In genomic region chr5:17257705-17258273, GRCh38 we compare ENCODE assay signal across 10 cellular contexts. TPM values are rescaled to one million over a fixed set of nuclear protein-coding genes. Genes with fewer than 3 reads are reported as not detected.
DNase-seq lines count a peak whose midpoint lies in the region; ATAC-seq and TF ChIP-seq lines count a peak whose summit lies in the region.
"Had no signal": no experiment of that assay in that cellular context is flagged by ENCODE, and none has a peak within 500 bp of the region (broad histone marks: within the 10 kb centered on the region; RNA-seq: fewer than 3 reads in every experiment).

No MANE protein-coding gene starts in this region.

- peaks cover 77% of the 10 kb centered on the region for H3K36me3 ChIP-seq in OCI-LY7 (ENCODE audit: insufficient read depth, low read length)

- no peak overlapping the region for H3K27ac ChIP-seq in OCI-LY7 (ENCODE audit: low read depth, low read length, poor library complexity, severe bottlenecking)

- peak; percentile 77 for ATAC-seq in GM19397 (IDR thresholded peaks at IDR 0.05; ENCODE audit: unreplicated experiment)
- peak; percentile 85 for ATAC-seq in HG03097 (IDR thresholded peaks at IDR 0.05; ENCODE audit: low FRiP score, unreplicated experiment)

- intact Hi-C loops in OCI-LY7 (cut with micrococcal nuclease; ENCODE audit: unreplicated experiment) = no loop called here

- H3K9me3 ChIP-seq in OCI-LY7 (ENCODE audit: low read length) = peaks cover 33% of the 10 kb centered on the region

- H3K79me2 ChIP-seq in OCI-LY7 (ENCODE audit: insufficient read depth, low read depth, low read length) = peaks cover 73% of the 10 kb centered on the region; the same call in 1 of the 2 replicates

- H3K4me3 ChIP-seq in OCI-LY7 (ENCODE audit: low read depth, low read length, poor library complexity, severe bottlenecking) = no peak overlapping the region

- no peak overlapping the region for H3K4me2 ChIP-seq in OCI-LY7 (ENCODE audit: low read length)

- no peaks in the 10 kb centered on the region for H4K20me1 ChIP-seq in OCI-LY7 (ENCODE audit: insufficient read depth, low read length)

- H2AFZ ChIP-seq in OCI-LY7 (ENCODE audit: low read length) = no peak overlapping the region

- DNase-seq in GM10248 (ENCODE audit: extremely low spot score) = peak; percentile 53
- peak; percentile 31 for DNase-seq in cerebellum (ENCODE audit: low spot score)
- DNase-seq in hepatic stellate cell (ENCODE audit: low spot score) = no peak
- DNase-seq in OCI-LY7 (ENCODE audit: low spot score) = no peak
- DNase-seq in islet precursor cell = no peak
- no peak for DNase-seq in NCI-H226
- DNase-seq: activated gamma-delta T cell, NCI-H2029 treated with DMSO at 0.1 percent for 48 hours had no signal

- CTCF ChIA-PET in GM10248 (lab: Yijun Ruan, JAX) = interaction anchor here (0.6 to 3.0 kb wide), 11 partner anchors 9 to 182 kb away, joined by 3 to 17 read pairs (median 4); no protein-coding TSS in a partner anchor
- CTCF ChIA-PET in OCI-LY7 (lab: Charles Lee; ENCODE audit: unreplicated experiment) = no interaction called here

- peaks cover 49% of the 10 kb centered on the region for H3K4me1 ChIP-seq in OCI-LY7 (ENCODE audit: insufficient read depth, low read length, poor library complexity, severe bottlenecking)

- POLR2A ChIA-PET in GM10248 (lab: Yijun Ruan, JAX) (no interaction called here), OCI-LY7 (lab: Charles Lee) (interaction anchor here (1.1 to 1.3 kb wide), 3 partner anchors 10 to 14 kb away, joined by 3 to 4 read pairs (median 3); no protein-coding TSS in a partner anchor)

- no peaks in the 10 kb centered on the region for H3K9me2 ChIP-seq in OCI-LY7 (ENCODE audit: insufficient read depth, low read length)

- BruUV-seq in OCI-LY7 (replicated peaks; lab: Mats Ljungman, UMichigan) = no TSS peak

- no peak for TF ChIP-seq CTCF in GM10248 (IDR thresholded peaks at IDR 0.05; ENCODE audit: control extremely low read depth, extremely low read depth, low read depth, missing control alignments)
- no peak for TF ChIP-seq CTCF in OCI-LY7 (conservative IDR thresholded peaks at IDR 0.05; ENCODE audit: low read length)

RNA-seq across cellular contexts. Expression of gene BASP1, which starts 40.4 kb away (rescaled TPM):
- total RNA-seq in cerebellum = 210 TPM
- 62.1 and 64.8 TPM in 2 replicates for total RNA-seq in OCI-LY7 (2014; rRNA removed; shearing (Covaris generic))
- 23.4 and 28.1 TPM in 2 replicates for total RNA-seq in OCI-LY7 (2022)

Comparison
In these comparisons a context has a peak if more than half of its experiments do, and no peak if none do; other contexts are left out.
1. DNase-seq: peak in GM10248 (single experiment) and cerebellum (single experiment); none in hepatic stellate cell (single experiment), OCI-LY7 (single experiment), islet precursor cell (single experiment) and NCI-H226 (single experiment).